Comparison of ENCODE assay signal across 25 cellular contexts in genomic region chr2:143930891-143931290, GRCh38.
"Had no signal": no experiment of that assay in that cellular context is flagged by ENCODE, and none has a peak within 500 bp of the region (broad histone marks: within the 10 kb centered on the region; RNA-seq: fewer than 3 reads in every experiment).

No MANE protein-coding gene starts in this region.

- H3K4me1 ChIP-seq: suprapubic skin, thyroid gland, tibial artery, tibial nerve, upper lobe of left lung, upper lobe of right lung, uterus, vagina had no signal

- ATAC-seq: stimulated activated effector memory CD8-positive, alpha-beta T cell treated with anti-CD3 and anti-CD28 coated beads, Interleukin-12 subunit alpha, Interleukin-12 subunit beta, amount 100 ng/mL, for 72 hours; stimulated activated memory B cell treated with anti-CD40 and anti-IgM and Interleukin-4, amounts not matched to agents 10 μg/mL and 1 μg/mL and 100 μg/mL, for 72 hours; stimulated activated naive B cell treated with anti-CD40 and anti-IgM and Interleukin-4, amounts not matched to agents 10 μg/mL and 1 μg/mL and 100 μg/mL, for 72 hours; stimulated activated naive CD8-positive, alpha-beta T cell treated with anti-CD3 and anti-CD28 coated beads, Interleukin-15, amount 100 ng/mL, for 72 hours; stimulated activated naive CD8-positive, alpha-beta T cell treated with anti-CD3 and anti-CD28 coated beads, Interleukin-15, Interleukin-2, amounts not matched to agents 100 U/mL and 50 U/mL, for 24 hours; upper lobe of right lung had no signal

- H3K4me3 ChIP-seq: stomach, suprapubic skin, testis, thoracic aorta, thyroid gland, tibial artery, tibial nerve, transverse colon, upper lobe of left lung, upper lobe of right lung, uterus, vagina had no signal

- H3K36me3 ChIP-seq: stomach, suprapubic skin, thoracic aorta, thyroid gland, tibial artery, tibial nerve, transverse colon, upper lobe of left lung, upper lobe of right lung, uterus, vagina had no signal

- H3K27ac ChIP-seq: stomach, suprapubic skin, testis, thoracic aorta, thyroid gland, tibial artery, tibial nerve, transverse colon, upper lobe of left lung, upper lobe of right lung, uterus, vagina had no signal

- DNase-seq: stimulated activated CD4-positive, alpha-beta T cell treated with anti-CD3 and anti-CD28 coated beads, Interleukin-2, amount 100 ng/mL, for 48 hours; stimulated activated CD4-positive, alpha-beta T cell treated with anti-CD3 and anti-CD28 coated beads, Interleukin-4, amount 100 ng/mL, for 1 hour; stimulated activated CD4-positive, alpha-beta T cell treated with anti-CD3 and anti-CD28 coated beads, Interleukin-4, amount 100 ng/mL, for 24 hours; stimulated activated CD4-positive, alpha-beta T cell treated with anti-CD3 and anti-CD28 coated beads, Interleukin-4, amount 100 ng/mL, for 4 hours; stimulated activated CD8-positive, alpha-beta memory T cell treated with anti-CD3 and anti-CD28 coated beads, Interleukin-4, amount 100 ng/mL, for 48 hours; stimulated activated naive B cell treated with anti-CD40 and anti-IgM and Interleukin-4, amounts not matched to agents 10 μg/mL and 1 μg/mL and 100 μg/mL, for 72 hours; stimulated activated naive CD4-positive, alpha-beta T cell; stimulated activated naive CD4-positive, alpha-beta T cell treated with Interleukin-2 at 50 U/mL for 16 hours; stimulated activated naive CD8-positive, alpha-beta T cell treated with anti-CD3 and anti-CD28 coated beads, Interleukin-15, amount 100 ng/mL, for 72 hours; stimulated activated naive CD8-positive, alpha-beta T cell treated with anti-CD3 and anti-CD28 coated beads, Interleukin-15, Interleukin-2, amounts not matched to agents 100 U/mL and 50 U/mL, for 24 hours; stomach; substantia nigra; testis; thyroid gland; tibial artery; transverse colon; upper lobe of right lung; uterus had no signal

- H3K27me3 ChIP-seq: stomach, suprapubic skin, testis, thyroid gland, tibial artery, tibial nerve, upper lobe of left lung, upper lobe of right lung, uterus, vagina had no signal

- H3K9me3 ChIP-seq: stomach, suprapubic skin, testis, thoracic aorta, thyroid gland, tibial artery, tibial nerve, transverse colon, upper lobe of left lung, upper lobe of right lung, uterus, vagina had no signal
